In the genomic region with DNA sequence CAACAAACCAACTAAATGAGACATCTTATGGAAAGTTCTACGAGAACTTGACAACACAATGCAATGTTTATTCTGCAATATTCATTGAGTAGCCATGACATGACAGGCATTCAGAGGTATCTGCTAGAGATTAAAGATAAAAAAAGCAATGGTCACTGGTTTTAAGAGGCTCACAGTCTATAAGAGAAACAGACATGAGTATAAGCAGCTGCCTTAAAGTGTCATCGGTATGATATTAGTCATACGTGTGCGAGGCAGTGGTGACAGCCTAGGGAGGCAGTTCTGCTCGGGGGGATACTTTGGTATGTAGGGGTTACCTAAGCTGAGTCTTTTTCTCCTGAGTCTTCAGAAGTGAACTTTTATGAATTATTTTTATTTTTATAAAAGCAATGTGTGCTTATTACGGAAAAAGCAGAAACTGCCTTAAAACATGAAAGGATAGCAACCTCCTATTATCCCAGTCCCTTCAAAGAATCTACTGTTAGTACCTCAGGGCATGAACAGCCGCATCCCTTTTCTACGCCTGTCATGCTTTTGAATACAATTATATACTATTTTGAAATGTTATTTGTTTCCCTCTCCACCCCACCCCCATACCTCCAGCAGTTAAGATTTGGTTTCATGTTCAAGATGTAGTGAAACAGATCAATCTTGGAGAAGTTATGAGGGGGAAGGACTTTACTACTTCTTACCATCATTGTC, we compare ENCODE assay signal across 23 cellular contexts. TPM values are rescaled to one million over a fixed set of nuclear protein-coding genes. Genes with fewer than 3 reads are reported as not detected.
DNase-seq lines count a peak whose midpoint lies in the region; ATAC-seq and TF ChIP-seq lines count a peak whose summit lies in the region.
"Had no signal": no experiment of that assay in that cellular context is flagged by ENCODE, and none has a peak within 500 bp of the region (broad histone marks: within the 10 kb centered on the region; RNA-seq: fewer than 3 reads in every experiment).

No MANE protein-coding gene starts in this region.

- peak overlapping the region; percentile 51; the same call in 1 of the 2 replicates for H3K9ac ChIP-seq in SK-N-SH

- H3K36me3 ChIP-seq in SK-N-SH (replicated peaks in 1 of 2; ENCODE audit: control insufficient read depth in 1 of 2, insufficient read depth in 2 of 2, low read length in 1 of 2) (no peaks in the 10 kb centered on the region), osteoblast (ENCODE audit: insufficient read depth, low read length) (no peaks in the 10 kb centered on the region), esophagus muscularis mucosa (no peaks in the 10 kb centered on the region)

- H2AFZ ChIP-seq in SK-N-SH (ENCODE audit: low read depth) (0 out of 2 replicates have a peak overlapping the region, but pooled peaks have one; percentile 7), osteoblast (ENCODE audit: low read length) (no peak overlapping the region)

- no peak for TF ChIP-seq RAD21 in SK-N-SH (IDR thresholded peaks at IDR 0.05; ENCODE audit: low read length)

- H3K4me2 ChIP-seq in SK-N-SH (peak overlapping the region; percentile 75), osteoblast (ENCODE audit: insufficient read depth, low read length) (no peak overlapping the region)

- H3K27me3 Mint-ChIP-seq in activated CD8-positive, alpha-beta T cell treated with anti-CD3 and anti-CD28 coated beads, Interleukin-2, amount 10 ng/mL, durations not matched to agents 7 days and 5 days (ENCODE audit: low read depth): peaks cover 4% of the 10 kb centered on the region

- no peak for TF ChIP-seq POLR2A in esophagus muscularis mucosa (IDR thresholded peaks at IDR 0.05; ENCODE audit: low read depth)

- no peaks in the 10 kb centered on the region for H3K36me3 Mint-ChIP-seq in activated CD8-positive, alpha-beta T cell treated with anti-CD3 and anti-CD28 coated beads, Interleukin-2, amount 10 ng/mL, durations not matched to agents 7 days and 5 days (ENCODE audit: low read depth)
- H3K36me3 Mint-ChIP-seq: activated naive CD8-positive, alpha-beta T cell had no signal

- H3F3A ChIP-seq in SK-N-SH (replicated peaks; ENCODE audit: insufficient read depth): peaks cover 23% of the 10 kb centered on the region

- H3K4me1 ChIP-seq in SK-N-SH (ENCODE audit: control insufficient read depth in 1 of 2, insufficient read depth in 2 of 2, low read depth in 1 of 2, low read length in 1 of 2): peaks cover 14 to 19% of the 10 kb centered on the region in 2 experiments
- peaks cover 10% of the 10 kb centered on the region for H3K4me1 ChIP-seq in osteoblast (ENCODE audit: insufficient read depth, low read length)
- H3K4me1 ChIP-seq in esophagus muscularis mucosa: no peaks in the 10 kb centered on the region

- peak overlapping the region; percentile 54 to 94; a peak in 3 of 4 replicates for H3K27ac ChIP-seq in SK-N-SH (ENCODE audit: low read depth in 2 of 2, low read length in 1 of 2)
- no peak overlapping the region for H3K27ac ChIP-seq in osteoblast (ENCODE audit: low read depth, low read length)
- no peak overlapping the region for H3K27ac ChIP-seq in esophagus muscularis mucosa (replicated peaks in 1 of 4)
- H3K27ac ChIP-seq: body of pancreas, C4-2B, heart left ventricle, RWPE1 had no signal

- H3K4me1 Mint-ChIP-seq in activated CD8-positive, alpha-beta T cell treated with anti-CD3 and anti-CD28 coated beads, Interleukin-2, amount 10 ng/mL, durations not matched to agents 7 days and 5 days (ENCODE audit: low read depth): no peaks in the 10 kb centered on the region

- H3K9me3 ChIP-seq in SK-N-SH: no peaks in the 10 kb centered on the region
- no peaks in the 10 kb centered on the region for H3K9me3 ChIP-seq in osteoblast (ENCODE audit: low read depth, low read length)
- H3K9me3 ChIP-seq in esophagus muscularis mucosa: no peaks in the 10 kb centered on the region
- H3K9me3 ChIP-seq: body of pancreas, heart left ventricle had no signal

- H3K4me3 ChIP-seq in SK-N-SH (ENCODE audit: low read depth in 2 of 2, low read length in 1 of 2) (0 out of 4 replicates have a peak overlapping the region, but pooled peaks of 1 of the 2 experiments have one; percentile 1), fibroblast of the aortic adventitia (ENCODE audit: low read depth, low read length) (no peak overlapping the region), osteoblast (ENCODE audit: insufficient read depth, low read length) (no peak overlapping the region), esophagus muscularis mucosa (no peak overlapping the region)
- H3K4me3 ChIP-seq: body of pancreas, heart left ventricle had no signal

- no peak overlapping the region for H3K27ac Mint-ChIP-seq in activated CD8-positive, alpha-beta T cell treated with anti-CD3 and anti-CD28 coated beads, Interleukin-2, amount 10 ng/mL, durations not matched to agents 7 days and 5 days
- H3K27ac Mint-ChIP-seq: activated naive CD8-positive, alpha-beta T cell had no signal

- peak; percentile 83 for DNase-seq in ELR (ENCODE audit: low read depth)
- peak; percentile 71 for DNase-seq in SK-N-SH
- DNase-seq in fibroblast of the aortic adventitia (ENCODE audit: low read depth): peak; percentile 29
- peak; percentile 83 for DNase-seq in osteoblast (ENCODE audit: insufficient read length, low spot score, missing footprints)
- no peak for DNase-seq in kidney tubule cell (ENCODE audit: low spot score)
- DNase-seq in SW480 (ENCODE audit: low spot score): no peak
- DNase-seq in esophagus muscularis mucosa (ENCODE audit: extremely low spot score): no peak
- no peak for DNase-seq in activated CD8-positive, alpha-beta T cell treated with anti-CD3 and anti-CD28 coated beads, Interleukin-2, amount 10 ng/mL, durations not matched to agents 7 days and 5 days
- DNase-seq: ACHN; activated CD4-positive, alpha-beta T cell treated with anti-CD3 and anti-CD28 coated beads for 1 hour; body of pancreas; GDM1; heart left ventricle; Kasumi-1; left ventricle myocardium superior; NCI-H1092; NCI-H524; occipital lobe had no signal

- TF ChIP-seq CTCF in SK-N-SH (IDR thresholded peaks at IDR 0.05) (no peak), fibroblast of the aortic adventitia (IDR thresholded peaks at IDR 0.05; ENCODE audit: insufficient read depth, low read length) (no peak), osteoblast (IDR thresholded peaks at IDR 0.05; ENCODE audit: extremely low read depth, low read depth, low read length) (no peak), esophagus muscularis mucosa (IDR thresholded peaks at IDR 0.05) (no peak)

- H3K9me2 ChIP-seq in SK-N-SH: no peaks in the 10 kb centered on the region

- 37% methylated on average over 8 of the region's 8 CpGs for WGBS in SK-N-SH (ENCODE audit: low lambda C conversion rate)
- 56% methylated on average over 8 of the region's 8 CpGs for WGBS in esophagus muscularis mucosa

- no peaks in the 10 kb centered on the region for H3K9me3 Mint-ChIP-seq in activated CD8-positive, alpha-beta T cell treated with anti-CD3 and anti-CD28 coated beads, Interleukin-2, amount 10 ng/mL, durations not matched to agents 7 days and 5 days (ENCODE audit: insufficient read depth)

- H3K79me2 ChIP-seq in SK-N-SH (ENCODE audit: insufficient read depth) (no peaks in the 10 kb centered on the region), osteoblast (ENCODE audit: insufficient read depth, low read length) (no peaks in the 10 kb centered on the region)

- POLR2A ChIA-PET in SK-N-SH (lab: Yijun Ruan, JAX): interaction anchor here (0.6 kb wide), 1 partner anchor 93 kb away, joined by 3 read pairs; no protein-coding TSS in a partner anchor
- POLR2A ChIA-PET in activated CD8-positive, alpha-beta T cell treated with anti-CD3 and anti-CD28 coated beads, Interleukin-2, amount 10 ng/mL, durations not matched to agents 7 days and 5 days (lab: Charles Lee): interaction anchor here (0.6 kb wide), 1 partner anchor 16 kb away, joined by 3 read pairs; no protein-coding TSS in a partner anchor

- H4K20me1 ChIP-seq in SK-N-SH (ENCODE audit: insufficient read depth) (no peaks in the 10 kb centered on the region), osteoblast (ENCODE audit: insufficient read depth, low read length) (no peaks in the 10 kb centered on the region)

- peak; percentile 65 to 95; a peak in 3 of 4 replicates for TF ChIP-seq EP300 in SK-N-SH (IDR thresholded peaks at IDR 0.05; ENCODE audit: borderline replicate concordance in 1 of 2, low read depth in 1 of 2, low read length in 1 of 2)
- TF ChIP-seq EP300 in esophagus muscularis mucosa (IDR thresholded peaks at IDR 0.05): no peak

- intact Hi-C loops in esophagus muscularis mucosa (cut with DNase I): no loop called here

- H3K27me3 ChIP-seq in SK-N-SH (ENCODE audit: insufficient read depth) (no peaks in the 10 kb centered on the region), osteoblast (ENCODE audit: insufficient read depth, low read length) (peaks cover 13% of the 10 kb centered on the region), esophagus muscularis mucosa (peaks cover 0 to 21% (median 0%) of the 10 kb centered on the region in 4 donors)
- H3K27me3 ChIP-seq: body of pancreas, heart left ventricle had no signal

- no peak overlapping the region for H3K4me3 Mint-ChIP-seq in activated CD8-positive, alpha-beta T cell treated with anti-CD3 and anti-CD28 coated beads, Interleukin-2, amount 10 ng/mL, durations not matched to agents 7 days and 5 days
- H3K4me3 Mint-ChIP-seq: activated naive CD8-positive, alpha-beta T cell had no signal

- CTCF ChIA-PET in SK-N-SH (lab: Yijun Ruan, JAX): interaction anchor here (1.1 to 5.5 kb wide), 5 partner anchors 12 to 113 kb away, joined by 3 to 55 read pairs (median 4); no protein-coding TSS in a partner anchor
- CTCF ChIA-PET in activated CD8-positive, alpha-beta T cell treated with anti-CD3 and anti-CD28 coated beads, Interleukin-2, amount 10 ng/mL, durations not matched to agents 7 days and 5 days (lab: Charles Lee): interaction anchor here (1.3 to 3.1 kb wide), 2 partner anchors 12 to 46 kb away, joined by 4 to 18 read pairs; no protein-coding TSS in a partner anchor

- no peak for ATAC-seq in activated CD8-positive, alpha-beta T cell treated with anti-CD3 and anti-CD28 coated beads, Interleukin-2, amount 10 ng/mL, durations not matched to agents 7 days and 5 days
- ATAC-seq: body of pancreas, heart left ventricle, left ventricle myocardium superior had no signal

RNA-seq across cellular contexts. Expression of gene ST6GALNAC1, which starts 7.7 kb away (rescaled TPM):
- not detected in 2 replicates for polyA plus RNA-seq in SK-N-SH (2012; rRNA removed)
- polyA plus RNA-seq in SK-N-SH (2012; cell fraction: cytosol; rRNA removed): not detected in 2 replicates
- 0.11 TPM in 1 of 2 replicates, not detected in the other for polyA plus RNA-seq in SK-N-SH (2012; cell fraction: nucleus; rRNA removed)
- not detected in 2 replicates for total RNA-seq in fibroblast of the aortic adventitia (ENCODE audit: low replicate concordance)
- total RNA-seq in osteoblast: 0.72 TPM in 1 of 2 replicates, not detected in the other
- total RNA-seq in esophagus muscularis mucosa: 1 to 10 TPM in 3 of 4 donors, under 1 TPM in 1; 0.83 to 4.9 (median 3.2) TPM
- total RNA-seq in activated CD8-positive, alpha-beta T cell treated with anti-CD3 and anti-CD28 coated beads, Interleukin-2, amount 10 ng/mL, durations not matched to agents 7 days and 5 days: not detected
- total RNA-seq: H4, HT1080 had no signal

RNA-seq across cellular contexts. Expression of gene ST6GALNAC2, which starts 50.1 kb away (rescaled TPM):
- 0.57 and 0.94 TPM in 2 replicates for polyA plus RNA-seq in SK-N-SH (2012; rRNA removed)
- polyA plus RNA-seq in SK-N-SH (2012; cell fraction: cytosol; rRNA removed): 0.44 and 0.60 TPM in 2 replicates
- 0.49 and 1.7 TPM in 2 replicates for polyA plus RNA-seq in SK-N-SH (2012; cell fraction: nucleus; rRNA removed)
- total RNA-seq in fibroblast of the aortic adventitia (ENCODE audit: low replicate concordance): 0.63 TPM in 1 of 2 replicates, not detected in the other
- total RNA-seq in osteoblast: 0.36 and 0.59 TPM in 2 replicates
- total RNA-seq in esophagus muscularis mucosa: 10 to 100 TPM in 2 of 4 donors, 1 to 10 TPM in 2; 8.7 to 17.8 (median 13.3) TPM
- not detected for total RNA-seq in activated CD8-positive, alpha-beta T cell treated with anti-CD3 and anti-CD28 coated beads, Interleukin-2, amount 10 ng/mL, durations not matched to agents 7 days and 5 days
- total RNA-seq: HT1080, occipital lobe had no signal

Comparison
In these comparisons a context has a peak if more than half of its experiments do, and no peak if none do; other contexts are left out.
1. DNase-seq: peak in ELR (single experiment), SK-N-SH (single experiment), fibroblast of the aortic adventitia (single experiment) and osteoblast (single experiment); none in kidney tubule cell (single experiment), SW480 (single experiment), esophagus muscularis mucosa (single experiment) and activated CD8-positive, alpha-beta T cell treated with anti-CD3 and anti-CD28 coated beads, Interleukin-2, amount 10 ng/mL, durations not matched to agents 7 days and 5 days (single experiment).
2. H3K27ac ChIP-seq: peak in SK-N-SH (2 of 2); none in osteoblast (single experiment) and esophagus muscularis mucosa (0 of 4).